In genomic region chr3:78570482-78570881, GRCh38 we compare ENCODE assay signal across 20 cellular contexts.
DNase-seq lines count a peak whose midpoint lies in the region; ATAC-seq and TF ChIP-seq lines count a peak whose summit lies in the region.
"Had no signal": no experiment of that assay in that cellular context is flagged by ENCODE, and none has a peak within 500 bp of the region (broad histone marks: within the 10 kb centered on the region; RNA-seq: fewer than 3 reads in every experiment).

No MANE protein-coding gene starts in this region.

- peaks cover 20% of the 10 kb centered on the region for H3K9me3 Mint-ChIP-seq in activated naive CD8-positive, alpha-beta T cell treated with anti-CD3 and anti-CD28 coated beads, Interleukin-2, amount 50 U/mL, for 24 hours

- TF ChIP-seq CTCF in OCI-LY3 (IDR thresholded peaks at IDR 0.05; ENCODE audit: low read depth, low read length) (no peak), epithelial cell of esophagus (IDR thresholded peaks at IDR 0.05; ENCODE audit: insufficient read depth, low read depth, low read length, missing control alignments) (no peak)

- H3K4me1 Mint-ChIP-seq in activated naive CD8-positive, alpha-beta T cell treated with anti-CD3 and anti-CD28 coated beads, Interleukin-2, amount 50 U/mL, for 24 hours: no peaks in the 10 kb centered on the region
- H3K4me1 Mint-ChIP-seq: CD14-positive monocyte had no signal

- H3K27me3 ChIP-seq in OCI-LY3 (ENCODE audit: low read depth, low read length): no peaks in the 10 kb centered on the region
- H3K27me3 ChIP-seq: BE2C; BLaER1 treated with 17β-estradiol and CSF1 and Interleukin-3, amounts not matched to agents 10 nM and 100 nM had no signal

- peak overlapping the region; percentile 52 for H3K9ac ChIP-seq in OCI-LY3 (ENCODE audit: low read length)
- H3K9ac ChIP-seq: BLaER1 treated with 17β-estradiol and CSF1 and Interleukin-3, amounts not matched to agents 10 nM and 100 nM had no signal

- H3K9me3 ChIP-seq in OCI-LY3 (ENCODE audit: insufficient read depth, low read length): peaks cover 10% of the 10 kb centered on the region
- H3K9me3 ChIP-seq: A549, BE2C, HAP-1 had no signal

- H3K4me3 ChIP-seq in OCI-LY3 (ENCODE audit: low read length) (peak overlapping the region; percentile 61), epithelial cell of esophagus (ENCODE audit: low read length) (no peak overlapping the region)
- H3K4me3 ChIP-seq: A549; BLaER1 treated with 17β-estradiol and CSF1 and Interleukin-3, amounts not matched to agents 10 nM and 100 nM; HAP-1 had no signal

- no peaks in the 10 kb centered on the region for H3K27me3 Mint-ChIP-seq in activated naive CD8-positive, alpha-beta T cell treated with anti-CD3 and anti-CD28 coated beads, Interleukin-2, amount 50 U/mL, for 24 hours
- H3K27me3 Mint-ChIP-seq: CD4-positive, alpha-beta T cell had no signal

- no peaks in the 10 kb centered on the region for H3K36me3 Mint-ChIP-seq in activated naive CD8-positive, alpha-beta T cell treated with anti-CD3 and anti-CD28 coated beads, Interleukin-2, amount 50 U/mL, for 24 hours (ENCODE audit: low read depth)
- H3K36me3 Mint-ChIP-seq: CD14-positive monocyte had no signal

- no peak overlapping the region; the same call in 1 of the 2 replicates for H2AFZ ChIP-seq in OCI-LY3 (ENCODE audit: low read depth, low read length)

- no peak overlapping the region for H3K4me3 Mint-ChIP-seq in activated naive CD8-positive, alpha-beta T cell treated with anti-CD3 and anti-CD28 coated beads, Interleukin-2, amount 50 U/mL, for 24 hours
- H3K4me3 Mint-ChIP-seq: CD14-positive monocyte; CD4-positive, alpha-beta T cell had no signal

- peak overlapping the region; percentile 69 for H3K4me2 ChIP-seq in OCI-LY3 (ENCODE audit: low read length)
- H3K4me2 ChIP-seq: A549; BLaER1 treated with 17β-estradiol and CSF1 and Interleukin-3, amounts not matched to agents 10 nM and 100 nM had no signal

- H3K27ac Mint-ChIP-seq in activated naive CD8-positive, alpha-beta T cell treated with anti-CD3 and anti-CD28 coated beads, Interleukin-2, amount 50 U/mL, for 24 hours: no peak overlapping the region
- H3K27ac Mint-ChIP-seq: CD14-positive monocyte; CD4-positive, alpha-beta T cell had no signal

- DNase-seq in Daoy (ENCODE audit: low read depth) (peak; percentile 5), epithelial cell of esophagus (ENCODE audit: low read depth) (peak; percentile 39), HCEC 1CT (no peak)
- no peak for DNase-seq in stimulated activated CD4-positive, alpha-beta T cell treated with anti-CD3 and anti-CD28 coated beads, Interleukin-4, amount 100 ng/mL, for 24 hours
- no peak for DNase-seq in activated naive CD8-positive, alpha-beta T cell treated with anti-CD3 and anti-CD28 coated beads, Interleukin-2, amount 50 U/mL, for 24 hours
- DNase-seq: 8988T; ACHN; AML-193; BE2C; Calu3; CD4-positive, alpha-beta T cell; COR-L47; DMS53; DMS79 treated with DMSO at 0.1 percent for 48 hours; GOT3 had no signal

- H3K27ac ChIP-seq in OCI-LY3 (ENCODE audit: low read length): peak overlapping the region; percentile 95
- H3K27ac ChIP-seq: A549; BLaER1 treated with 17β-estradiol and CSF1 and Interleukin-3, amounts not matched to agents 10 nM and 100 nM had no signal

- peaks cover 49% of the 10 kb centered on the region for H3K4me1 ChIP-seq in OCI-LY3 (ENCODE audit: low read length)
- H3K4me1 ChIP-seq: A549, BE2C, HAP-1 had no signal

- ATAC-seq in activated naive CD8-positive, alpha-beta T cell treated with anti-CD3 and anti-CD28 coated beads, Interleukin-2, amount 50 U/mL, for 24 hours: no peak
- ATAC-seq: A549 had no signal

- no peaks in the 10 kb centered on the region for H3K79me2 ChIP-seq in OCI-LY3 (ENCODE audit: low read length)

- no peaks in the 10 kb centered on the region for H4K20me1 ChIP-seq in OCI-LY3 (ENCODE audit: insufficient read depth, low read length)
- H4K20me1 ChIP-seq: BLaER1 treated with 17β-estradiol and CSF1 and Interleukin-3, amounts not matched to agents 10 nM and 100 nM had no signal

- peaks cover 21% of the 10 kb centered on the region for H3K36me3 ChIP-seq in OCI-LY3 (replicated peaks; ENCODE audit: low read depth, low read length)
- H3K36me3 ChIP-seq: BE2C; BLaER1 treated with 17β-estradiol and CSF1 and Interleukin-3, amounts not matched to agents 10 nM and 100 nM; HAP-1 had no signal

Comparison
In these comparisons a context has a peak if more than half of its experiments do, and no peak if none do; other contexts are left out.
1. DNase-seq: peak in Daoy (single experiment) and epithelial cell of esophagus (single experiment); none in stimulated activated CD4-positive, alpha-beta T cell treated with anti-CD3 and anti-CD28 coated beads, Interleukin-4, amount 100 ng/mL, for 24 hours (single experiment), activated naive CD8-positive, alpha-beta T cell treated with anti-CD3 and anti-CD28 coated beads, Interleukin-2, amount 50 U/mL, for 24 hours (single experiment) and HCEC 1CT (single experiment).